In genomic region chr20:16573011-16573965, GRCh38 we compare ENCODE assay signal across 8 cellular contexts. TPM values are rescaled to one million over a fixed set of nuclear protein-coding genes. Genes with fewer than 3 reads are reported as not detected.
DNase-seq lines count a peak whose midpoint lies in the region; ATAC-seq and TF ChIP-seq lines count a peak whose summit lies in the region.

TSS of gene KIF16B (minus strand) at chr20:16573448. CDS start at chr20:16573275, 173 bp downstream.

- peak within 1 kb of the TSS; percentile 62 to 87 (median 79) for H3K4me3 ChIP-seq in BLaER1 treated with 17β-estradiol and CSF1 and Interleukin-3, amounts not matched to agents 10 nM and 100 nM
- peak within 1 kb of the TSS; percentile 56 to 100 (median 92) for H3K4me3 ChIP-seq in dorsolateral prefrontal cortex
- peak within 1 kb of the TSS; percentile 90 for H3K4me3 ChIP-seq in lower lobe of right lung

- H4K20me1 ChIP-seq in BLaER1 treated with 17β-estradiol and CSF1 and Interleukin-3, amounts not matched to agents 10 nM and 100 nM, result no peaks in the 10 kb centered on the region

- POLR2A ChIA-PET in activated CD4-positive, alpha-beta memory T cell treated with anti-CD3 and anti-CD28 coated beads for 36 hours (lab: Charles Lee), result interaction anchor here (2.2 kb wide), 1 partner anchor 157 kb away, joined by 6 read pairs; the partner anchor contains the start of gene SNRPB2

- peak within 1 kb of the TSS; percentile 34 to 79 (median 70); a peak in 21 of 22 replicates for H3K27ac ChIP-seq in BLaER1 treated with 17β-estradiol and CSF1 and Interleukin-3, amounts not matched to agents 10 nM and 100 nM
- H3K27ac ChIP-seq in dorsolateral prefrontal cortex (peak within 1 kb of the TSS in 58 of 59 donors; percentile 36 to 92 (median 81)), lower lobe of right lung (peak within 1 kb of the TSS; percentile 81)

- intact Hi-C loops in activated CD4-positive, alpha-beta memory T cell treated with anti-CD3 and anti-CD28 coated beads for 36 hours (cut with micrococcal nuclease), result loop anchor here (10.0 kb wide), 2 partner anchors 1392 to 1892 kb away; partner anchors contain the start of genes DZANK1, MGME1, POLR3F and SNX5
- intact Hi-C loops in dorsolateral prefrontal cortex (cut with DNase I), result loop anchor here in 1 of 2 donors (2.0 kb wide), 1 partner anchor 156 kb away; no protein-coding TSS in a partner anchor
- intact Hi-C loops in lower lobe of right lung (cut with DNase I), result no loop called here

- peak within 1 kb of the TSS; percentile 73 to 89 (median 80) for H3K9ac ChIP-seq in BLaER1 treated with 17β-estradiol and CSF1 and Interleukin-3, amounts not matched to agents 10 nM and 100 nM

- no peaks in the 10 kb centered on the region for H3K27me3 ChIP-seq in BLaER1 treated with 17β-estradiol and CSF1 and Interleukin-3, amounts not matched to agents 10 nM and 100 nM
- H3K27me3 ChIP-seq in dorsolateral prefrontal cortex, result no peaks in the 10 kb centered on the region
- no peaks in the 10 kb centered on the region for H3K27me3 ChIP-seq in lower lobe of right lung (ENCODE audit: low read depth)

- H3K4me2 ChIP-seq in BLaER1 treated with 17β-estradiol and CSF1 and Interleukin-3, amounts not matched to agents 10 nM and 100 nM, result peak within 1 kb of the TSS; percentile 85 to 95 (median 91)

- H3K27me3 Mint-ChIP-seq in activated CD4-positive, alpha-beta memory T cell treated with anti-CD3 and anti-CD28 coated beads for 36 hours, result no peaks in the 10 kb centered on the region

- no peaks in the 10 kb centered on the region for H3K36me3 ChIP-seq in BLaER1 treated with 17β-estradiol and CSF1 and Interleukin-3, amounts not matched to agents 10 nM and 100 nM
- H3K36me3 ChIP-seq in lower lobe of right lung, result no peaks in the 10 kb centered on the region

- H3K9me3 Mint-ChIP-seq in activated CD4-positive, alpha-beta memory T cell treated with anti-CD3 and anti-CD28 coated beads for 36 hours, result no peaks in the 10 kb centered on the region

- CTCF ChIA-PET in activated CD4-positive, alpha-beta memory T cell treated with anti-CD3 and anti-CD28 coated beads for 36 hours (lab: Charles Lee), result no interaction called here

- ATAC-seq in GM19328 (IDR thresholded peaks at IDR 0.05; ENCODE audit: unreplicated experiment) (peak; percentile 58), HG03460 (IDR thresholded peaks at IDR 0.05; ENCODE audit: unreplicated experiment) (peak; percentile 77), lower lobe of right lung (peak; percentile 97 to 98)

- TF ChIP-seq CTCF in dorsolateral prefrontal cortex (IDR thresholded peaks at IDR 0.05 in 54 of 56, conservative IDR thresholded peaks at IDR 0.05 in 2 of 56; ENCODE audit: low read depth in 1 of 56, partially characterized antibody in 56 of 56) (peak in 37 of 56 donors; percentile 4 to 55 (median 24)), lower lobe of right lung (IDR thresholded peaks at IDR 0.05) (no peak)

- H3K27ac Mint-ChIP-seq in activated CD4-positive, alpha-beta memory T cell treated with anti-CD3 and anti-CD28 coated beads for 36 hours, result peak within 1 kb of the TSS; percentile 75

- H3K9me3 ChIP-seq in BLaER1 treated with 17β-estradiol and CSF1 and Interleukin-3, amounts not matched to agents 10 nM and 100 nM (replicated peaks in 1 of 11), result no peaks in the 10 kb centered on the region
- H3K9me3 ChIP-seq in lower lobe of right lung, result no peaks in the 10 kb centered on the region

- no peaks in the 10 kb centered on the region for H3K36me3 Mint-ChIP-seq in activated CD4-positive, alpha-beta memory T cell treated with anti-CD3 and anti-CD28 coated beads for 36 hours

- peak; percentile 88 for DNase-seq in NCI-H69 (lab: John Stamatoyannopoulos, UW)
- peak; percentile 92 for DNase-seq in activated CD4-positive, alpha-beta memory T cell treated with anti-CD3 and anti-CD28 coated beads for 36 hours
- DNase-seq in dorsolateral prefrontal cortex, result peak; percentile 78 to 94 (median 86)
- DNase-seq in lower lobe of right lung, result peak; percentile 94
- DNase-seq in stimulated activated CD4-positive, alpha-beta T cell treated with anti-CD3 and anti-CD28 coated beads, Interleukin-4, amount 100 ng/mL, for 48 hours (ENCODE audit: low read depth in 2 of 2), result peak; percentile 77 to 82

- H3K4me1 Mint-ChIP-seq in activated CD4-positive, alpha-beta memory T cell treated with anti-CD3 and anti-CD28 coated beads for 36 hours (ENCODE audit: low read depth), result peaks cover 45% of the 10 kb centered on the region

- H3K4me3 Mint-ChIP-seq in activated CD4-positive, alpha-beta memory T cell treated with anti-CD3 and anti-CD28 coated beads for 36 hours, result peak within 1 kb of the TSS; percentile 87

- H3K4me1 ChIP-seq in BLaER1 treated with 17β-estradiol and CSF1 and Interleukin-3, amounts not matched to agents 10 nM and 100 nM, result peaks cover 47 to 68% (median 66%) of the 10 kb centered on the region in 10 experiments
- peaks cover 42% of the 10 kb centered on the region for H3K4me1 ChIP-seq in lower lobe of right lung

RNA-seq across cellular contexts. Expression of gene KIF16B, which starts in this region (rescaled TPM):
- total RNA-seq in activated CD4-positive, alpha-beta memory T cell treated with anti-CD3 and anti-CD28 coated beads for 36 hours, result 1 to 10 TPM; 7.7 to 7.9 TPM
- total RNA-seq in dorsolateral prefrontal cortex (10 to 100 TPM; 17.2 to 36.0 (median 26.6) TPM), lower lobe of right lung (25.1 TPM)

Comparison
In these comparisons a context has a peak if more than half of its experiments do, and no peak if none do; other contexts are left out.
1. Peak in every context shown above with its lines: DNase-seq, ATAC-seq, H3K4me3 ChIP-seq and H3K27ac ChIP-seq.